2 cellular contexts compared by ENCODE assay signal in the genomic region with DNA sequence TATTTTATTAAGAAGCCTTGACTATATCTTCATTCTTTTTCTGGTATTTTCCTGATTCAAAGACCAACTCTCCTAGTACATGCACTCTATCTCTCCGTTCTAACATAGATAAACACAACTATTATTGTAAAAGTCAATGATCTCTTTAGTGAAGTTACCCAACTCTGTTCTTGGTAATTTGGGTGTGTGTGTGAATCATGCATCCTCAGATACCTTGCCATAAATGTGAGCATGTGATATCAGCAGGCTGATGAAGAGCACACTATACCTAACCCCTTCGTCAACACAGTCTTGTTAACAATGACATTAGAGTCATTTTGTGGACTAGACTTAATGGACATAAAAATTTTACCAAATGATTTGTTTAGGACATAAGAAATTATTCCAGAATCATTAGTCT.
TF ChIP-seq lines count a peak whose summit lies in the region.

No MANE protein-coding gene starts in this region.

TF ChIP-seq in SK-N-SH, 30 proteins besides CTCF, POLR2A, EP300 and RAD21 (continued from another document):
- TF ChIP-seq, protein P1, sequence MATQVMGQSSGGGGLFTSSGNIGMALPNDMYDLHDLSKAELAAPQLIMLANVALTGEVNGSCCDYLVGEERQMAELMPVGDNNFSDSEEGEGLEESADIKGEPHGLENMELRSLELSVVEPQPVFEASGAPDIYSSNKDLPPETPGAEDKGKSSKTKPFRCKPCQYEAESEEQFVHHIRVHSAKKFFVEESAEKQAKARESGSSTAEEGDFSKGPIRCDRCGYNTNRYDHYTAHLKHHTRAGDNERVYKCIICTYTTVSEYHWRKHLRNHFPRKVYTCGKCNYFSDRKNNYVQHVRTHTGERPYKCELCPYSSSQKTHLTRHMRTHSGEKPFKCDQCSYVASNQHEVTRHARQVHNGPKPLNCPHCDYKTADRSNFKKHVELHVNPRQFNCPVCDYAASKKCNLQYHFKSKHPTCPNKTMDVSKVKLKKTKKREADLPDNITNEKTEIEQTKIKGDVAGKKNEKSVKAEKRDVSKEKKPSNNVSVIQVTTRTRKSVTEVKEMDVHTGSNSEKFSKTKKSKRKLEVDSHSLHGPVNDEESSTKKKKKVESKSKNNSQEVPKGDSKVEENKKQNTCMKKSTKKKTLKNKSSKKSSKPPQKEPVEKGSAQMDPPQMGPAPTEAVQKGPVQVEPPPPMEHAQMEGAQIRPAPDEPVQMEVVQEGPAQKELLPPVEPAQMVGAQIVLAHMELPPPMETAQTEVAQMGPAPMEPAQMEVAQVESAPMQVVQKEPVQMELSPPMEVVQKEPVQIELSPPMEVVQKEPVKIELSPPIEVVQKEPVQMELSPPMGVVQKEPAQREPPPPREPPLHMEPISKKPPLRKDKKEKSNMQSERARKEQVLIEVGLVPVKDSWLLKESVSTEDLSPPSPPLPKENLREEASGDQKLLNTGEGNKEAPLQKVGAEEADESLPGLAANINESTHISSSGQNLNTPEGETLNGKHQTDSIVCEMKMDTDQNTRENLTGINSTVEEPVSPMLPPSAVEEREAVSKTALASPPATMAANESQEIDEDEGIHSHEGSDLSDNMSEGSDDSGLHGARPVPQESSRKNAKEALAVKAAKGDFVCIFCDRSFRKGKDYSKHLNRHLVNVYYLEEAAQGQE (IDR thresholded peaks at IDR 0.05; ENCODE audit: low read depth, low read length) = no peak

TF ChIP-seq in SK-N-SH treated with all-trans-retinoic acid at 6 μM for 48 hours, 23 proteins besides CTCF, POLR2A, EP300 and RAD21 (continued from another document):
- no peak for TF ChIP-seq CSDC2 (CRISPR knock-in tag; IDR thresholded peaks at IDR 0.05)
- no peak for TF ChIP-seq ARNTL (CRISPR knock-in tag; IDR thresholded peaks at IDR 0.05; ENCODE audit: borderline replicate concordance, low read depth)
- TF ChIP-seq, protein P2, sequence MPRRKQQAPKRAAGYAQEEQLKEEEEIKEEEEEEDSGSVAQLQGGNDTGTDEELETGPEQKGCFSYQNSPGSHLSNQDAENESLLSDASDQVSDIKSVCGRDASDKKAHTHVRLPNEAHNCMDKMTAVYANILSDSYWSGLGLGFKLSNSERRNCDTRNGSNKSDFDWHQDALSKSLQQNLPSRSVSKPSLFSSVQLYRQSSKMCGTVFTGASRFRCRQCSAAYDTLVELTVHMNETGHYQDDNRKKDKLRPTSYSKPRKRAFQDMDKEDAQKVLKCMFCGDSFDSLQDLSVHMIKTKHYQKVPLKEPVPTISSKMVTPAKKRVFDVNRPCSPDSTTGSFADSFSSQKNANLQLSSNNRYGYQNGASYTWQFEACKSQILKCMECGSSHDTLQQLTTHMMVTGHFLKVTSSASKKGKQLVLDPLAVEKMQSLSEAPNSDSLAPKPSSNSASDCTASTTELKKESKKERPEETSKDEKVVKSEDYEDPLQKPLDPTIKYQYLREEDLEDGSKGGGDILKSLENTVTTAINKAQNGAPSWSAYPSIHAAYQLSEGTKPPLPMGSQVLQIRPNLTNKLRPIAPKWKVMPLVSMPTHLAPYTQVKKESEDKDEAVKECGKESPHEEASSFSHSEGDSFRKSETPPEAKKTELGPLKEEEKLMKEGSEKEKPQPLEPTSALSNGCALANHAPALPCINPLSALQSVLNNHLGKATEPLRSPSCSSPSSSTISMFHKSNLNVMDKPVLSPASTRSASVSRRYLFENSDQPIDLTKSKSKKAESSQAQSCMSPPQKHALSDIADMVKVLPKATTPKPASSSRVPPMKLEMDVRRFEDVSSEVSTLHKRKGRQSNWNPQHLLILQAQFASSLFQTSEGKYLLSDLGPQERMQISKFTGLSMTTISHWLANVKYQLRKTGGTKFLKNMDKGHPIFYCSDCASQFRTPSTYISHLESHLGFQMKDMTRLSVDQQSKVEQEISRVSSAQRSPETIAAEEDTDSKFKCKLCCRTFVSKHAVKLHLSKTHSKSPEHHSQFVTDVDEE (CRISPR knock-in tag; IDR thresholded peaks at IDR 0.05) = no peak
- TF ChIP-seq ZC3H10 (CRISPR knock-in tag; IDR thresholded peaks at IDR 0.05) = no peak
- TF ChIP-seq POU6F1 (CRISPR knock-in tag; IDR thresholded peaks at IDR 0.05; ENCODE audit: borderline replicate concordance, low read depth) = no peak
- TF ChIP-seq RARB (CRISPR knock-in tag; IDR thresholded peaks at IDR 0.05) = no peak
- TF ChIP-seq PPARA (CRISPR knock-in tag; IDR thresholded peaks at IDR 0.05; ENCODE audit: borderline replicate concordance) = no peak
- no peak for TF ChIP-seq GLIS3 (CRISPR knock-in tag; IDR thresholded peaks at IDR 0.05)
